ENCODE assay signal across 11 cellular contexts in the genomic region with DNA sequence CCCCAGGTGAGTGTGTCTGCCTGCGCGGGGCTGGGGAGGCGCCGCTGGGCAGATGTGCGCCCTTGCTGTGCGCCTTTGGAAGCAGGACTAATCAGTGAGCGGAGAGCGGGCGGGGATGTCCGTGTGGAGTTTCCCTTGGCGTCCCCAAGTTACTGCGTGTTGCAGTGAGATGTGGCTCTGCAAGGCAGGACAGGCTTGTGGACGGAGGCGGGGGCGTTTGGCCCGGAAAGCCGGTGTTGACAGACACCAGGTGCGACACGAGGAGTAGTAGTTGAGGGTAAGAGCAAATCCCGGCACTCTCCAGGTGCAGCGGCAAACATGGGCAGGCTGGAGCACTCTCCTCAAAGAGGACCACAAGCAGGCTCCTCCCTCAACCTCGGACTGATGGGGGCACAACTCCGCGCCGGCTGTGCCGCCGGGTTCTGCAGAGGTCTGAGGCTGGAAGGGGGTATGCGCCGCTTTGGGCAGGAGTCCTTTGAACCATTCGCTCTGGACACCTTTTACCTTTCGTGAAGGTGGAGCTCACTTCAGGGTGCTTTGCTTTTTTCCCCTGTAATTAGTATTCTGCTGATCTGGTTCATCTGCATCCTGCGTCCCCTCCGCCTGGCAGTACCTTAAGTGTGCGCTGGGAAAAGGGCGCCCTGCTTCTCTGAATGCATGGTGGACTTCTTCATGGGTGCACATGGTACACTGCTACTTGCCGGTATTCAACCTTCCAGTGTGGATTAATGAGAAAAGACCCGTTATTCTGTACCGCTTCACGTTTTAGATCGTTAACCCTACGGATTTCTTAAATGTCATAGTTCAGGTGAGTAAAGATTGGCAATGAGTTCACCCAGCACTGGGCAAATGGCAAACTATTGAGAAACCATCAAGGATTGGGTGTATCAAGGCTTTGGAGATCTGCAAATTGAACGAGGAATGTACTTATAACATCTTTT. TPM values are rescaled to one million over a fixed set of nuclear protein-coding genes. Genes with fewer than 3 reads are reported as not detected.
DNase-seq lines count a peak whose midpoint lies in the region; ATAC-seq and TF ChIP-seq lines count a peak whose summit lies in the region.
"Had no signal": no experiment of that assay in that cellular context is flagged by ENCODE, and none has a peak within 500 bp of the region (broad histone marks: within the 10 kb centered on the region; RNA-seq: fewer than 3 reads in every experiment).

No MANE protein-coding gene starts in this region.

- TF ChIP-seq CTCF in epithelial cell of esophagus (IDR thresholded peaks at IDR 0.05; ENCODE audit: insufficient read depth, low read depth, low read length, missing control alignments): no peak

- no peaks in the 10 kb centered on the region for H3K4me1 Mint-ChIP-seq in activated naive CD8-positive, alpha-beta T cell treated with anti-CD3 and anti-CD28 coated beads, Interleukin-2, amount 50 U/mL, for 24 hours

- peaks cover 8 to 10% of the 10 kb centered on the region in 2 experiments for H3K4me1 ChIP-seq in trophoblast cell (ENCODE audit: control insufficient read depth in 1 of 2, insufficient read depth in 2 of 2, low read length in 2 of 2)

- H3K36me3 ChIP-seq in trophoblast cell (ENCODE audit: control insufficient read depth in 1 of 2, insufficient read depth in 2 of 2, low read length in 2 of 2): no peaks in the 10 kb centered on the region

- H3K4ac ChIP-seq in trophoblast cell (ENCODE audit: low read depth, low read length): no peak overlapping the region

- H2AK5ac ChIP-seq in trophoblast cell (ENCODE audit: low read length): no peak overlapping the region

- no peak overlapping the region for H3K9ac ChIP-seq in trophoblast cell (ENCODE audit: low read length)

- no peak overlapping the region for H4K91ac ChIP-seq in trophoblast cell (ENCODE audit: low read depth, low read length)

- no peak overlapping the region for H2BK12ac ChIP-seq in trophoblast cell (ENCODE audit: low read length)

- H3K27ac Mint-ChIP-seq in activated naive CD8-positive, alpha-beta T cell treated with anti-CD3 and anti-CD28 coated beads, Interleukin-2, amount 50 U/mL, for 24 hours: no peak overlapping the region

- WGBS in trophoblast cell (ENCODE audit: extremely low coverage, insufficient coverage, insufficient read length): no CpG with 5 or more reads among the region's 42 CpGs

- no peak overlapping the region for H3K27ac ChIP-seq in trophoblast cell (ENCODE audit: low read depth, low read length)
- H3K27ac ChIP-seq: epithelial cell of prostate had no signal

- DNase-seq in GM03348 (ENCODE audit: low spot score) (peak; percentile 4), NCI-H446 (lab: John Stamatoyannopoulos, UW) (peak; percentile 46 to 62), epithelial cell of esophagus (ENCODE audit: low read depth) (no peak), trophoblast cell (no peak), activated T-cell treated with anti-CD3 and anti-CD28 coated beads for 4 hours (no peak)
- no peak for DNase-seq in stimulated activated CD4-positive, alpha-beta T cell treated with anti-CD3 and anti-CD28 coated beads, Interleukin-15, amount 100 ng/mL, for 24 hours
- DNase-seq in activated naive CD8-positive, alpha-beta T cell treated with anti-CD3 and anti-CD28 coated beads, Interleukin-2, amount 50 U/mL, for 24 hours: no peak
- DNase-seq: DND-41, T-helper 1 cell had no signal

- H4K8ac ChIP-seq in trophoblast cell (ENCODE audit: low read depth, low read length): no peak overlapping the region

- H3K4me3 Mint-ChIP-seq in activated naive CD8-positive, alpha-beta T cell treated with anti-CD3 and anti-CD28 coated beads, Interleukin-2, amount 50 U/mL, for 24 hours: no peak overlapping the region

- peaks cover 3% of the 10 kb centered on the region for H3K27me3 ChIP-seq in trophoblast cell (ENCODE audit: insufficient read depth, low read length)

- H2BK120ac ChIP-seq in trophoblast cell (ENCODE audit: insufficient read depth, low read length, poor library complexity): no peak overlapping the region

- peaks cover 21% of the 10 kb centered on the region for H3K27me3 Mint-ChIP-seq in activated naive CD8-positive, alpha-beta T cell treated with anti-CD3 and anti-CD28 coated beads, Interleukin-2, amount 50 U/mL, for 24 hours

- H3K18ac ChIP-seq in trophoblast cell (ENCODE audit: low read length): no peak overlapping the region

- H2BK5ac ChIP-seq in trophoblast cell (ENCODE audit: low read depth, low read length, poor library complexity): no peak overlapping the region

- H3K9me3 Mint-ChIP-seq in activated naive CD8-positive, alpha-beta T cell treated with anti-CD3 and anti-CD28 coated beads, Interleukin-2, amount 50 U/mL, for 24 hours: no peaks in the 10 kb centered on the region

- H3K9me3 ChIP-seq in trophoblast cell (ENCODE audit: insufficient read depth, low read depth, low read length): no peaks in the 10 kb centered on the region

- no peak overlapping the region for H4K12ac ChIP-seq in trophoblast cell (ENCODE audit: low read depth, low read length)

- no peak for ATAC-seq in activated naive CD8-positive, alpha-beta T cell treated with anti-CD3 and anti-CD28 coated beads, Interleukin-2, amount 50 U/mL, for 24 hours
- ATAC-seq in GM21526 (IDR thresholded peaks at IDR 0.05; ENCODE audit: low FRiP score, unreplicated experiment): no peak

- no peak overlapping the region for H3K23ac ChIP-seq in trophoblast cell (ENCODE audit: low read length)

- H3K79me1 ChIP-seq in trophoblast cell (ENCODE audit: low read length): no peaks in the 10 kb centered on the region

- H3K36me3 Mint-ChIP-seq in activated naive CD8-positive, alpha-beta T cell treated with anti-CD3 and anti-CD28 coated beads, Interleukin-2, amount 50 U/mL, for 24 hours (ENCODE audit: low read depth): no peaks in the 10 kb centered on the region

- no peak overlapping the region for H3K14ac ChIP-seq in trophoblast cell (ENCODE audit: low read length)

- peak overlapping the region; percentile 83 for H3K4me2 ChIP-seq in trophoblast cell (ENCODE audit: low read length)

- H3K4me3 ChIP-seq in epithelial cell of esophagus (ENCODE audit: low read length) (peak overlapping the region; percentile 7), trophoblast cell (ENCODE audit: low read depth, low read length) (peak overlapping the region; percentile 76)

- no peaks in the 10 kb centered on the region for H3K79me2 ChIP-seq in trophoblast cell (ENCODE audit: control insufficient read depth, insufficient read depth, low read length, poor library complexity)

- peak overlapping the region; percentile 66 for H2AFZ ChIP-seq in trophoblast cell (ENCODE audit: insufficient read depth, low read length, poor library complexity)

RNA-seq across cellular contexts. Expression of a gene that starts 0.6 kb away (rescaled TPM):
- 0.73 and 0.76 TPM in 2 replicates for polyA plus RNA-seq in trophoblast cell (2013)

Comparison
In these comparisons a context has a peak if more than half of its experiments do, and no peak if none do; other contexts are left out.
1. DNase-seq: peak in GM03348 (single experiment) and NCI-H446 (2 of 2); none in epithelial cell of esophagus (single experiment), trophoblast cell (0 of 2), stimulated activated CD4-positive, alpha-beta T cell treated with anti-CD3 and anti-CD28 coated beads, Interleukin-15, amount 100 ng/mL, for 24 hours (single experiment), activated T-cell treated with anti-CD3 and anti-CD28 coated beads for 4 hours (single experiment) and activated naive CD8-positive, alpha-beta T cell treated with anti-CD3 and anti-CD28 coated beads, Interleukin-2, amount 50 U/mL, for 24 hours (single experiment).